11 cellular contexts compared by ENCODE assay signal in genomic region chr11:314548-314875, GRCh38. TPM values are rescaled to one million over a fixed set of nuclear protein-coding genes. Genes with fewer than 3 reads are reported as not detected.
DNase-seq lines count a peak whose midpoint lies in the region; FAIRE-seq and TF ChIP-seq lines count a peak whose summit lies in the region.
"Not testable (repeated sequence)": the region's sequence is repeated elsewhere in the genome, so short reads cannot be mapped to it uniquely, and the experiment has no call there.
"Had no signal": no experiment of that assay in that cellular context is flagged by ENCODE, and none has a peak within 500 bp of the region (broad histone marks: within the 10 kb centered on the region; RNA-seq: fewer than 3 reads in every experiment).

No MANE protein-coding gene starts in this region.

- H3K4me2 ChIP-seq in Loucy (ENCODE audit: low read depth, low read length, poor library complexity, severe bottlenecking) (peak overlapping the region; percentile 93), osteoblast (ENCODE audit: insufficient read depth, low read length) (peak overlapping the region; percentile 88)

- H3K9me3 ChIP-seq in Caco-2; Loucy (ENCODE audit: insufficient read depth, low read depth, low read length); liver (ENCODE audit: control insufficient read depth in 4 of 4, low read length in 3 of 4); osteoblast (ENCODE audit: low read depth, low read length); thyroid gland: not testable (repeated sequence)

- not testable (repeated sequence) for H3K36me3 Mint-ChIP-seq in Caco-2 (ENCODE audit: insufficient read depth, unreplicated experiment)
- H3K36me3 Mint-ChIP-seq in activated T-cell treated with anti-CD3 and anti-CD28 coated beads, Interleukin-2, amount 50 U/mL, for 24 hours (ENCODE audit: low read depth): peaks cover 48% of the 10 kb centered on the region

- H2AFZ ChIP-seq in Loucy (ENCODE audit: low read length); osteoblast (ENCODE audit: low read length): not testable (repeated sequence)

- H3F3A ChIP-seq in Loucy (ENCODE audit: low read depth): peaks cover 16% of the 10 kb centered on the region; the same call in 1 of the 2 replicates

- peak overlapping the region; percentile 100 for H3K9ac ChIP-seq in Loucy (ENCODE audit: low read depth, low read length, poor library complexity, severe bottlenecking)
- H3K9ac ChIP-seq in liver (ENCODE audit: low read depth in 1 of 2, low read length in 2 of 2): peak overlapping the region; percentile 81 to 91

- TF ChIP-seq CTCF in Caco-2 (IDR thresholded peaks at IDR 0.05; ENCODE audit: insufficient read depth in 1 of 2, low read depth in 1 of 2, low read length in 1 of 2, severe bottlenecking in 1 of 2, unreplicated experiment in 1 of 2); Loucy (conservative IDR thresholded peaks at IDR 0.05; ENCODE audit: low read length); bronchial epithelial cell (IDR thresholded peaks at IDR 0.05; ENCODE audit: insufficient read depth, low read length, severe bottlenecking); liver (IDR thresholded peaks at IDR 0.05; ENCODE audit: low read depth, low read length, missing input control); osteoblast (IDR thresholded peaks at IDR 0.05; ENCODE audit: extremely low read depth, low read depth, low read length); thyroid gland (IDR thresholded peaks at IDR 0.05): not testable (repeated sequence)

- not testable (repeated sequence) for FAIRE-seq in bronchial epithelial cell (lab: Jason Lieb, UNC)

- DNase-seq in Caco-2; bronchial epithelial cell (ENCODE audit: low read depth); thyroid gland: not testable (repeated sequence)
- peak; percentile 62 for DNase-seq in activated T-cell treated with anti-CD3 and anti-CD28 coated beads, Interleukin-2, amount 50 U/mL, for 24 hours
- peak; percentile 21 for DNase-seq in glomerular visceral epithelial cell (ENCODE audit: extremely low spot score)
- DNase-seq in osteoblast (ENCODE audit: insufficient read length, low spot score, missing footprints): peak; percentile 48

- not testable (repeated sequence) for TF ChIP-seq POLR2A in thyroid gland (IDR thresholded peaks at IDR 0.05)

- CTCF ChIA-PET in Caco-2 (lab: Charles Lee): not testable (repeated sequence)

- not testable (repeated sequence) for BruUV-seq in Caco-2 (replicated peaks; lab: Mats Ljungman, UMichigan)

- H3K27me3 Mint-ChIP-seq in Caco-2 (ENCODE audit: insufficient read depth, unreplicated experiment); activated T-cell treated with anti-CD3 and anti-CD28 coated beads, Interleukin-2, amount 50 U/mL, for 24 hours: not testable (repeated sequence)

- peaks cover 12% of the 10 kb centered on the region for H3K4me1 Mint-ChIP-seq in Caco-2 (ENCODE audit: low read depth, unreplicated experiment)
- H3K4me1 Mint-ChIP-seq in activated T-cell treated with anti-CD3 and anti-CD28 coated beads, Interleukin-2, amount 50 U/mL, for 24 hours (ENCODE audit: low read depth): peaks cover 45% of the 10 kb centered on the region

- peaks cover 41% of the 10 kb centered on the region for H4K20me1 ChIP-seq in Loucy (ENCODE audit: insufficient read depth, low read length, poor library complexity, severe bottlenecking)
- not testable (repeated sequence) for H4K20me1 ChIP-seq in osteoblast (ENCODE audit: insufficient read depth, low read length)

- peaks cover 79% of the 10 kb centered on the region for H3K79me2 ChIP-seq in Loucy (ENCODE audit: insufficient read depth, low read length)
- not testable (repeated sequence) for H3K79me2 ChIP-seq in osteoblast (ENCODE audit: insufficient read depth, low read length)

- H3K36me3 ChIP-seq in Caco-2 (ENCODE audit: control insufficient read depth, insufficient read depth, low read length); bronchial epithelial cell (ENCODE audit: control insufficient read depth, insufficient read depth, low read length); liver (ENCODE audit: control insufficient read depth in 4 of 4, insufficient read depth in 3 of 4, low read depth in 1 of 4, low read length in 3 of 4); osteoblast (ENCODE audit: insufficient read depth, low read length); thyroid gland: not testable (repeated sequence)
- peaks cover 30% of the 10 kb centered on the region for H3K36me3 ChIP-seq in Loucy (ENCODE audit: insufficient read depth, low read length)

- 45% methylated on average over 6 of the region's 6 CpGs for WGBS in liver
- WGBS in thyroid gland, 2 donors: 65 to 85% methylated on average over 4 to 6 of the region's 6 CpGs

- not testable (repeated sequence) for TF ChIP-seq RAD21 in liver (IDR thresholded peaks at IDR 0.05)

- not testable (repeated sequence) for H3K9me2 ChIP-seq in Loucy (replicated peaks; ENCODE audit: low read depth, low read length)

- POLR2A ChIA-PET in Caco-2 (lab: Charles Lee): not testable (repeated sequence)

- intact Hi-C loops in Caco-2 (cut with micrococcal nuclease; ENCODE audit: unreplicated experiment); thyroid gland (cut with DNase I): not testable (repeated sequence)

- peak overlapping the region; percentile 81 to 92 for H3K27ac ChIP-seq in liver (ENCODE audit: low read depth in 1 of 2, low read length in 2 of 2)
- not testable (repeated sequence) for H3K27ac ChIP-seq in osteoblast (ENCODE audit: low read depth, low read length)
- H3K27ac ChIP-seq in thyroid gland: peak overlapping the region; percentile 71 to 88 (median 74)

- not testable (repeated sequence) for H3K4me3 ChIP-seq in Caco-2 (ENCODE audit: low read depth, low read length)
- peak overlapping the region; percentile 100 for H3K4me3 ChIP-seq in Loucy (ENCODE audit: low read length, poor library complexity, severe bottlenecking)
- peak overlapping the region; percentile 27 for H3K4me3 ChIP-seq in bronchial epithelial cell (ENCODE audit: low read depth, low read length)
- H3K4me3 ChIP-seq in liver (ENCODE audit: low read depth in 1 of 3, low read length in 3 of 3): peak overlapping the region; percentile 48 to 71 (median 61)
- peak overlapping the region; percentile 68 for H3K4me3 ChIP-seq in osteoblast (ENCODE audit: insufficient read depth, low read length)
- H3K4me3 ChIP-seq in thyroid gland (replicated peaks in 1 of 3): peak overlapping the region in 2 of 3 donors; percentile 41 to 42

- not testable (repeated sequence) for H3K9me3 Mint-ChIP-seq in Caco-2 (ENCODE audit: unreplicated experiment); activated T-cell treated with anti-CD3 and anti-CD28 coated beads, Interleukin-2, amount 50 U/mL, for 24 hours

- not testable (repeated sequence) for H3K27me3 ChIP-seq in Caco-2 (replicated peaks; ENCODE audit: control insufficient read depth, insufficient read depth, low read length); bronchial epithelial cell (ENCODE audit: control insufficient read depth, insufficient read depth, low read length); liver (ENCODE audit: control insufficient read depth in 4 of 4, insufficient read depth in 4 of 4, low read length in 3 of 4); thyroid gland
- H3K27me3 ChIP-seq in Loucy (ENCODE audit: insufficient read depth, low read length, poor library complexity, severe bottlenecking) (peaks cover 32% of the 10 kb centered on the region), osteoblast (ENCODE audit: insufficient read depth, low read length) (peaks cover 27% of the 10 kb centered on the region)

- H3K4me1 ChIP-seq in Caco-2 (peaks cover 15% of the 10 kb centered on the region), Loucy (ENCODE audit: insufficient read depth, low read length, poor library complexity, severe bottlenecking) (peaks cover 31% of the 10 kb centered on the region), liver (ENCODE audit: control insufficient read depth in 4 of 4, insufficient read depth in 4 of 4, low read length in 3 of 4) (peaks cover 3 to 41% (median 20%) of the 10 kb centered on the region in 4 donors), osteoblast (ENCODE audit: insufficient read depth, low read length) (peaks cover 22% of the 10 kb centered on the region), thyroid gland (peaks cover 4 to 15% of the 10 kb centered on the region in 2 donors)

- not testable (repeated sequence) for H3K27ac Mint-ChIP-seq in Caco-2 (ENCODE audit: unreplicated experiment)
- peak overlapping the region; percentile 98 for H3K27ac Mint-ChIP-seq in activated T-cell treated with anti-CD3 and anti-CD28 coated beads, Interleukin-2, amount 50 U/mL, for 24 hours

- peak overlapping the region; percentile 44 for H3K4me3 Mint-ChIP-seq in Caco-2 (ENCODE audit: unreplicated experiment)
- H3K4me3 Mint-ChIP-seq in activated T-cell treated with anti-CD3 and anti-CD28 coated beads, Interleukin-2, amount 50 U/mL, for 24 hours: peak overlapping the region; percentile 95

TF ChIP-seq in liver, 16 proteins besides CTCF, POLR2A, EP300 and RAD21:
- TF ChIP-seq YY1 (IDR thresholded peaks at IDR 0.05): peak; percentile 45

RNA-seq across cellular contexts. Expression of gene IFITM1, which starts 0.7 kb away (rescaled TPM):
- 3.0 and 3.2 TPM in 2 replicates for total RNA-seq in Caco-2 (2022)
- total RNA-seq in bronchial epithelial cell: 1.2 and 1.8 TPM in 2 replicates
- 10 to 100 TPM; 12.6 to 37.4 TPM for total RNA-seq in liver
- 100 to 1,000 TPM in 1 of 2 donors, 10 to 100 TPM in 1; 96.0 to 113 TPM for polyA plus RNA-seq in liver
- total RNA-seq in osteoblast: 48.6 and 64.4 TPM in 2 replicates
- 100 to 1,000 TPM in 3 of 4 donors, 10 to 100 TPM in 1; 94.3 to 163 (median 103) TPM for total RNA-seq in thyroid gland

RNA-seq across cellular contexts. Expression of gene IFITM3, which starts 6.1 kb away (rescaled TPM):
- total RNA-seq in Caco-2 (2022): 6.9 and 12.4 TPM in 2 replicates
- total RNA-seq in bronchial epithelial cell: 4.5 and 14.5 TPM in 2 replicates
- 100 to 1,000 TPM in 1 of 2 donors, 10 to 100 TPM in 1; 48.6 to 105 TPM for total RNA-seq in liver
- 1,000 to 10,000 TPM; 2,070 to 2,255 TPM for polyA plus RNA-seq in liver
- 98.4 and 116 TPM in 2 replicates for total RNA-seq in osteoblast
- 100 to 1,000 TPM; 140 to 300 (median 178) TPM for total RNA-seq in thyroid gland

RNA-seq across cellular contexts. Expression of gene IFITM2, which starts 6.9 kb away (rescaled TPM):
- total RNA-seq in Caco-2 (2022) (7.0 and 7.3 TPM in 2 replicates), bronchial epithelial cell (1.4 and 3.7 TPM in 2 replicates), liver (10 to 100 TPM in 1 of 2 donors, 1 to 10 TPM in 1; 8.5 to 49.0 TPM), osteoblast (54.5 and 105 TPM in 2 replicates), thyroid gland (100 to 1,000 TPM in 1 of 4 donors, 10 to 100 TPM in 3; 83.2 to 318 (median 92.9) TPM)
- polyA plus RNA-seq in liver: 1,000 to 10,000 TPM in 1 of 2 donors, 100 to 1,000 TPM in 1; 759 to 1,441 TPM

RNA-seq across cellular contexts. Expression of gene IFITM5, which starts 15.2 kb away (rescaled TPM):
- total RNA-seq in Caco-2 (2022) (not detected in 2 replicates), bronchial epithelial cell (not detected in 2 replicates), liver (not detected), osteoblast (not detected in 2 replicates), thyroid gland (not detected)
- polyA plus RNA-seq in liver: not detected
- total RNA-seq: aorta, mammary epithelial cell, RPMI7951 had no signal
- polyA plus RNA-seq: aorta, mammary epithelial cell had no signal

RNA-seq across cellular contexts. Expression of gene PGGHG, which starts 25.6 kb away (rescaled TPM):
- total RNA-seq in Caco-2 (2022) (59.6 and 66.5 TPM in 2 replicates), bronchial epithelial cell (1.7 and 3.2 TPM in 2 replicates), liver (10 to 100 TPM in 1 of 2 donors, 1 to 10 TPM in 1; 1.3 to 11.4 TPM), osteoblast (7.7 and 8.7 TPM in 2 replicates), thyroid gland (10 to 100 TPM; 21.8 to 43.3 (median 32.7) TPM)
- polyA plus RNA-seq in liver: 1 to 10 TPM; 5.4 to 9.6 TPM
